ENCODE assay signal across 7 cellular contexts in the genomic region with DNA sequence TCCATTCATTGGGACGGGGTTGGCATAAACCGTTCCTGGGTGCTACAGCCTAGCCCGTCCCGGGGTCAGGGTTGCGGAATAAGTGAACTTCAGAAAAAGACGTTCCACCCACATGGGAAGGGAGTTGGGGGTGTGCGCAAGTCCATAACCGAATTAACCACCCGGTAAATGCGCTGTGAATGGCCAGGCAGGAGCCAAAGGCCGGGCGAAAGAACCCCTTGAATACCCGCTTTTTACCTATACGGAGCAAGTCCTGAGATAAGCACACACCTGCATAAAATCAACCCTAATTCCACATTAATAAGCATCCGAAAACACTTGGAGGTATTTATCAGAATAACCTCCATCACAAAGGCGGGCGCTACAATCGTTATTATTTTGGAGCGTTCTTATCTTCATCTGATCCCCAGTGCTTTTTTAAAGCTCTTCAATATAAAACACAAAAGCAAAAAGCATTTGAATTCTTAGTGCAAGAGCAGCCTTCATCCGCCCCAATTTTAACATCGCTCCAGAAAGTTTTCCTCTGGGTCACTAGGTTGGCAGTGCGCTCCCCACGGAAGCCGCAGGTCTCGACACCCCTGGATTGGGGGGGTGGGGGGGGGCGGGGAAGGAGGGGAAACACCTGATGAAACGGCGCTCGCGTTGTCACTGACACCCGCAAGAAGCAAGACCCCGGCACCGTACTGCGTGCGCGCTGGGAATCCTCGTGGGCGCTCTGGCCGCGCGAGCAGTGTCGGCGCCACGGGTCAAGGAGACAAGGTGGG. TPM values are rescaled to one million over a fixed set of nuclear protein-coding genes. Genes with fewer than 3 reads are reported as not detected.
DNase-seq lines count a peak whose midpoint lies in the region; ATAC-seq and TF ChIP-seq lines count a peak whose summit lies in the region.

No MANE protein-coding gene starts in this region.

- peaks cover 0 to 1% (median 0%) of the 10 kb centered on the region in 3 experiments; a peak in 2 of 7 replicates for H3K36me3 Mint-ChIP-seq in H9 (ENCODE audit: insufficient read depth in 1 of 3, low read depth in 3 of 3)

- H4K5ac ChIP-seq in H9 (ENCODE audit: insufficient read length, low read depth, low read length): no peak overlapping the region

- no peaks in the 10 kb centered on the region for H3K79me2 ChIP-seq in H9 (ENCODE audit: insufficient read depth, low read length)

- DNase-seq in H9 (no peak), Peyer's patch (no peak), fibroblast of peridontal ligament (ENCODE audit: extremely low read depth) (peak; percentile 22), retinal pigment epithelial cell (ENCODE audit: low read depth) (no peak), UCSD-AML1 (lab: John Stamatoyannopoulos, UW; ENCODE audit: unreplicated experiment) (no peak), epidermal melanocyte (ENCODE audit: insufficient read length, low spot score) (no peak)

- H3K56ac ChIP-seq in H9 (ENCODE audit: insufficient read length, low read depth, low read length): no peak overlapping the region

- TF ChIP-seq POLR2A in Peyer's patch (IDR thresholded peaks at IDR 0.05): no peak

- H2BK15ac ChIP-seq in H9 (ENCODE audit: low read depth, low read length): no peak overlapping the region

- H3K36me3 ChIP-seq in Peyer's patch: no peaks in the 10 kb centered on the region

- H3K27me3 Mint-ChIP-seq in H9 (ENCODE audit: low read depth): peaks cover 34% of the 10 kb centered on the region

- no peaks in the 10 kb centered on the region for H3K9me3 ChIP-seq in H9 (ENCODE audit: control insufficient read depth, low read depth, low read length)
- H3K9me3 ChIP-seq in Peyer's patch: no peaks in the 10 kb centered on the region

- no peak overlapping the region for H3K23ac ChIP-seq in H9 (ENCODE audit: insufficient read length, low read depth, low read length)

- H3K4me3 ChIP-seq in Peyer's patch (peak overlapping the region; percentile 59 to 91 (median 74)), retinal pigment epithelial cell (ENCODE audit: low read length) (peak overlapping the region; percentile 75)

- H2BK12ac ChIP-seq in H9 (ENCODE audit: insufficient read length, low read depth, low read length): no peak overlapping the region

- ATAC-seq in HG03095 (IDR thresholded peaks at IDR 0.05; ENCODE audit: unreplicated experiment): no peak

- H4K8ac ChIP-seq in H9 (replicated peaks; ENCODE audit: insufficient read length, low read depth, low read length): no peak overlapping the region

- H3K14ac ChIP-seq in H9 (ENCODE audit: insufficient read depth, low read length): no peak overlapping the region

- H2BK20ac ChIP-seq in H9 (ENCODE audit: low read depth, low read length, poor library complexity, severe bottlenecking): no peak overlapping the region

- H3T11ph ChIP-seq in H9 (ENCODE audit: low read length): no peak overlapping the region

- H3K4me1 ChIP-seq in H9 (ENCODE audit: insufficient read depth, low read length) (no peaks in the 10 kb centered on the region), Peyer's patch (peaks cover 0 to 26% (median 7%) of the 10 kb centered on the region in 4 donors)

- no peak overlapping the region for H3K9ac ChIP-seq in H9 (ENCODE audit: extremely low read depth, insufficient read length, low read length)

- H2AFZ ChIP-seq in H9 (ENCODE audit: low read length): no peak overlapping the region

- peaks cover 2% of the 10 kb centered on the region; the same call in 1 of the 2 replicates for H3K27me3 ChIP-seq in H9 (ENCODE audit: insufficient read depth, low read length)
- peaks cover 0 to 14% of the 10 kb centered on the region in 2 donors for H3K27me3 ChIP-seq in Peyer's patch

- H3K79me1 ChIP-seq in H9 (ENCODE audit: insufficient read depth, low read depth, low read length, poor library complexity, severe bottlenecking): no peaks in the 10 kb centered on the region

- H3K27ac ChIP-seq in H9 (ENCODE audit: insufficient read length, low read depth, low read length) (no peak overlapping the region), Peyer's patch (peak overlapping the region in 3 of 4 donors; percentile 18 to 90 (median 56))

- no peak overlapping the region for H2BK120ac ChIP-seq in H9 (ENCODE audit: low read depth, low read length, poor library complexity, severe bottlenecking)

- H2BK5ac ChIP-seq in H9 (ENCODE audit: insufficient read length, low read length): no peak overlapping the region

- no peak overlapping the region for H2AK5ac ChIP-seq in H9 (ENCODE audit: insufficient read length, low read length)

- no peak for TF ChIP-seq CTCF in H9 (conservative IDR thresholded peaks at IDR 0.05)
- TF ChIP-seq CTCF in Peyer's patch (IDR thresholded peaks at IDR 0.05): no peak
- TF ChIP-seq CTCF in retinal pigment epithelial cell (conservative IDR thresholded peaks at IDR 0.05; ENCODE audit: low read depth, low read length): no peak

- H3K23me2 ChIP-seq in H9 (ENCODE audit: insufficient read length, low read depth, low read length, poor library complexity, severe bottlenecking): peaks cover 28% of the 10 kb centered on the region

- no peak overlapping the region for H3K18ac ChIP-seq in H9 (ENCODE audit: insufficient read length, low read depth, low read length)

- H3K9me3 Mint-ChIP-seq in H9: no peaks in the 10 kb centered on the region; a peak in 1 of 5 replicates

- H4K91ac ChIP-seq in H9 (ENCODE audit: insufficient read length, low read depth, low read length): no peak overlapping the region

- H3K4ac ChIP-seq in H9 (ENCODE audit: low read depth, low read length): no peak overlapping the region

- H3K27ac Mint-ChIP-seq in H9: no peak overlapping the region

- H4K20me1 ChIP-seq in H9 (ENCODE audit: control insufficient read depth, insufficient read depth, insufficient read length): no peaks in the 10 kb centered on the region

- H3K4me3 Mint-ChIP-seq in H9: peak overlapping the region; percentile 86 to 95

- H3K4me1 Mint-ChIP-seq in H9: peaks cover 27 to 34% of the 10 kb centered on the region in 2 experiments

- WGBS in H9 (ENCODE audit: extremely low coverage, insufficient read length, low lambda C conversion rate): no CpG with 5 or more reads among the region's 44 CpGs

- peak overlapping the region; percentile 92 for H3K4me2 ChIP-seq in H9 (ENCODE audit: insufficient read depth, insufficient read length, low read length)

RNA-seq across cellular contexts. Expression of a gene that starts 1.2 kb away (rescaled TPM):
- total RNA-seq in H9 (2021): 23.0 and 23.8 TPM in 2 replicates
- 100 to 1,000 TPM in 1 of 4 donors, 10 to 100 TPM in 3; 62.0 to 104 (median 91.1) TPM for total RNA-seq in Peyer's patch
